ENCODE assay signal across 21 cellular contexts in the genomic region with DNA sequence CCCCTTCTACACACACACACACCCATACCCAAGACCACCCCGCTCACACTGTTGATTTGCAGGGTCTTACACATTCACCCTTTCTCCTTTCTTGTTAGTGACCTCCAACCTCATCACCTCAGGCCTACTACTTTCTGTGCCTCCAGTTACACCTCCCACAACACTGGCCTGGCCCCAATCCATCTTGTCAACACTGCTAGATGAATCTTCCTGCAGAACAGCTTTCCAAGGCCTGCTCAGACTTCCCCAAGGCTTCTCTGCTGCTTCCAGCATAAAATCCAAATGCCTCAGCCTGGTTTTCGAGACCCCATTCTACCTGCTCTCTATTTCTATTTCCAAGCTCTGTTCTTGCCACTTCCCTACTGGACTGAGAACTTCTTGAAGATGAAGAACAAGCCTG.
A peak's percentile ranks its signal among the peaks of the same experiment; 100 is the strongest.
DNase-seq lines count a peak whose midpoint lies in the region; ATAC-seq, FAIRE-seq and TF ChIP-seq lines count a peak whose summit lies in the region.
"Had no signal": no experiment of that assay in that cellular context is flagged by ENCODE, and none has a peak within 500 bp of the region (broad histone marks: within the 10 kb centered on the region; RNA-seq: fewer than 3 reads in every experiment).

No MANE protein-coding gene starts in this region.

- 58% methylated on average over 2 of the region's 2 CpGs for WGBS in A549 (ENCODE audit: missing lambda C conversion rate)
- no CpG with 5 or more reads among the region's 2 CpGs for WGBS in neuronal stem cell (ENCODE audit: extremely low coverage in 2 of 2, insufficient read length in 2 of 2, insufficient replicate concordance in 1 of 2), 2 donors

- H3K27ac ChIP-seq in A549 (no peak overlapping the region), HUES6 (ENCODE audit: low read depth, low read length) (no peak overlapping the region), iPS-20b (ENCODE audit: low read length) (no peak overlapping the region), neuronal stem cell (replicated peaks; ENCODE audit: low read length) (peak overlapping the region; percentile 17)
- H3K27ac ChIP-seq: KMS-11, PC-9, RWPE1 had no signal

- no peak for TF ChIP-seq POLR2A in A549 (IDR thresholded peaks at IDR 0.05; ENCODE audit: low read length)

- no peak overlapping the region for H3K27ac Mint-ChIP-seq in osteocyte (ENCODE audit: unreplicated experiment)

- no peak overlapping the region for H2BK5ac ChIP-seq in neuronal stem cell (ENCODE audit: low read length)

- H2BK12ac ChIP-seq in neuronal stem cell (ENCODE audit: low read length) = no peak overlapping the region

- no peaks in the 10 kb centered on the region for H3K9me3 ChIP-seq in A549
- H3K9me3 ChIP-seq in HUES6 (ENCODE audit: control insufficient read depth, insufficient read depth, low read depth, low read length) = peaks cover 22% of the 10 kb centered on the region
- H3K9me3 ChIP-seq in iPS-20b (ENCODE audit: insufficient read depth, low read depth, low read length) = no peaks in the 10 kb centered on the region; the same call in 1 of the 2 replicates
- H3K9me3 ChIP-seq in neuronal stem cell (replicated peaks in 1 of 2; ENCODE audit: control insufficient read depth in 2 of 2, insufficient read depth in 1 of 2, low read depth in 1 of 2, low read length in 2 of 2) = peaks cover 0 to 20% of the 10 kb centered on the region in 2 donors

- no peak overlapping the region for H3K23ac ChIP-seq in neuronal stem cell (ENCODE audit: low read depth, low read length, poor library complexity)

- no peak overlapping the region for H3K4ac ChIP-seq in neuronal stem cell (ENCODE audit: low read length)

- H3K27me3 Mint-ChIP-seq in osteocyte (ENCODE audit: unreplicated experiment) = no peaks in the 10 kb centered on the region
- H3K27me3 Mint-ChIP-seq: CD4-positive, alpha-beta memory T cell had no signal

- H3K36me3 ChIP-seq in HUES6 (ENCODE audit: control insufficient read depth, insufficient read depth, low read length) (no peaks in the 10 kb centered on the region), iPS-20b (ENCODE audit: insufficient read depth, low read depth, low read length) (no peaks in the 10 kb centered on the region), neuronal stem cell (replicated peaks in 1 of 2; ENCODE audit: control insufficient read depth in 2 of 2, insufficient read depth in 2 of 2, low read length in 2 of 2) (no peaks in the 10 kb centered on the region)

- CTCF ChIA-PET in A549 (lab: Yijun Ruan, JAX) (interaction anchor here (4.3 kb wide), 1 partner anchor 8 kb away, joined by 20 read pairs; no protein-coding TSS in a partner anchor), GM10248 (lab: Yijun Ruan, JAX) (interaction anchor here (3.7 kb wide), 1 partner anchor 8 kb away, joined by 15 read pairs; no protein-coding TSS in a partner anchor)

- H3K79me1 ChIP-seq in neuronal stem cell (ENCODE audit: low read depth, low read length) = peaks cover 2% of the 10 kb centered on the region

- no peak for TF ChIP-seq RAD21 in A549 (conservative IDR thresholded peaks at IDR 0.05 in 1 of 2, IDR thresholded peaks at IDR 0.05 in 1 of 2)

- no peak overlapping the region for H4K8ac ChIP-seq in neuronal stem cell (ENCODE audit: low read depth, low read length)

- no peak for DNase-seq in A549 (ENCODE audit: low read depth in 1 of 2, low spot score in 1 of 2)
- no peak for DNase-seq in neuronal stem cell (ENCODE audit: low spot score)
- DNase-seq in AG20443 (ENCODE audit: low spot score) = no peak
- DNase-seq in activated CD4-positive, alpha-beta T cell treated with anti-CD3 and anti-CD28 coated beads for 48 hours = no peak
- no peak for DNase-seq in osteocyte (ENCODE audit: extremely low spot score, unreplicated experiment)
- no peak for DNase-seq in GM10248 (ENCODE audit: extremely low spot score)
- DNase-seq: 8988T; Calu3; CD4-positive, alpha-beta memory T cell; H7; MV-4-11; NCI-H1417; NCI-H187; NCI-H2227 treated with DMSO at 0.1 percent for 48 hours; NCI-H524; PC-9 had no signal

- peaks cover 32% of the 10 kb centered on the region for H3K4me1 Mint-ChIP-seq in osteocyte (ENCODE audit: unreplicated experiment)

- H3K4me2 ChIP-seq in A549 = no peak overlapping the region
- H3K4me2 ChIP-seq in neuronal stem cell (ENCODE audit: insufficient read depth, low read length, poor library complexity, severe bottlenecking) = no peak overlapping the region
- H3K4me2 ChIP-seq: KMS-11, PC-9 had no signal

- H3K27me3 ChIP-seq in HUES6 (ENCODE audit: control insufficient read depth, insufficient read depth, low read length) (no peaks in the 10 kb centered on the region), iPS-20b (ENCODE audit: insufficient read depth, low read length) (no peaks in the 10 kb centered on the region), neuronal stem cell (ENCODE audit: control insufficient read depth in 3 of 3, insufficient read depth in 3 of 3, low read depth in 1 of 3, low read length in 3 of 3) (no peaks in the 10 kb centered on the region)

- no peak overlapping the region for H2BK120ac ChIP-seq in neuronal stem cell (ENCODE audit: low read depth, low read length)

- H2AFZ ChIP-seq in neuronal stem cell (ENCODE audit: low read length) = no peak overlapping the region
- H2AFZ ChIP-seq: PC-9 had no signal

- H3K4me3 ChIP-seq in A549 = no peak overlapping the region
- peak overlapping the region; percentile 16; the same call in 1 of the 2 replicates for H3K4me3 ChIP-seq in HUES6 (ENCODE audit: low read depth, low read length)
- H3K4me3 ChIP-seq in iPS-20b (ENCODE audit: low read length) = 0 out of 2 replicates have a peak overlapping the region, but pooled peaks have one; percentile 14
- H3K4me3 ChIP-seq in neuronal stem cell (ENCODE audit: low read length in 2 of 2) = no peak overlapping the region
- H3K4me3 ChIP-seq: PC-9 had no signal

- ATAC-seq in A549 = no peak

- TF ChIP-seq EP300 in A549 (IDR thresholded peaks at IDR 0.05) = no peak

- H3K18ac ChIP-seq in neuronal stem cell (ENCODE audit: low read length) = no peak overlapping the region

- H3K9ac ChIP-seq in HUES6 (ENCODE audit: low read length) (no peak overlapping the region), iPS-20b (ENCODE audit: low read depth, low read length) (no peak overlapping the region), neuronal stem cell (ENCODE audit: low read depth, low read length, poor library complexity) (no peak overlapping the region)
- H3K9ac ChIP-seq: KMS-11 had no signal

- POLR2A ChIA-PET in A549 (lab: Yijun Ruan, JAX) = no interaction called here
- POLR2A ChIA-PET in GM10248 (lab: Yijun Ruan, JAX) = no interaction called here

- H4K91ac ChIP-seq in neuronal stem cell (ENCODE audit: low read depth, low read length, poor library complexity) = no peak overlapping the region

- H2BK15ac ChIP-seq in neuronal stem cell (ENCODE audit: low read length) = no peak overlapping the region

- no peak overlapping the region for H2AK5ac ChIP-seq in neuronal stem cell (ENCODE audit: low read depth, low read length)

- TF ChIP-seq CTCF in A549 (IDR thresholded peaks at IDR 0.05) = no peak
- TF ChIP-seq CTCF in osteocyte (IDR thresholded peaks at IDR 0.05) = no peak
- no peak for TF ChIP-seq CTCF in GM10248 (IDR thresholded peaks at IDR 0.05; ENCODE audit: control extremely low read depth, extremely low read depth, low read depth, missing control alignments)

- no peaks in the 10 kb centered on the region for H3K36me3 Mint-ChIP-seq in osteocyte (ENCODE audit: unreplicated experiment)
- H3K36me3 Mint-ChIP-seq: CD4-positive, alpha-beta memory T cell had no signal

- H3K9me3 Mint-ChIP-seq in osteocyte (ENCODE audit: unreplicated experiment) = peaks cover 15% of the 10 kb centered on the region
- H3K9me3 Mint-ChIP-seq: CD4-positive, alpha-beta memory T cell had no signal

- H3K14ac ChIP-seq in neuronal stem cell (ENCODE audit: low read length) = no peak overlapping the region

- H3K4me1 ChIP-seq in A549 (no peaks in the 10 kb centered on the region), HUES6 (ENCODE audit: control insufficient read depth, insufficient read depth, low read length) (peaks cover 53% of the 10 kb centered on the region), iPS-20b (ENCODE audit: insufficient read depth, low read length) (peaks cover 17% of the 10 kb centered on the region), neuronal stem cell (ENCODE audit: control insufficient read depth in 2 of 2, insufficient read depth in 1 of 2, low read depth in 1 of 2, low read length in 2 of 2) (peaks cover 3 to 20% of the 10 kb centered on the region in 2 donors)

- H3K4me3 Mint-ChIP-seq in osteocyte (ENCODE audit: unreplicated experiment) = no peak overlapping the region
- H3K4me3 Mint-ChIP-seq: CD4-positive, alpha-beta memory T cell had no signal

- peak; percentile 72 for FAIRE-seq in A549 (lab: Jason Lieb, UNC)
- FAIRE-seq: GM12891 had no signal

TF ChIP-seq in A549, 52 proteins besides CTCF, POLR2A, EP300 and RAD21:
- no peak for TF ChIP-seq POLR2AphosphoS2 (conservative IDR thresholded peaks at IDR 0.05; ENCODE audit: low read length)

Comparison
In these comparisons a context has a peak if more than half of its experiments do, and no peak if none do; other contexts are left out.
1. H3K4me3 ChIP-seq: peak in HUES6 (single experiment) and iPS-20b (single experiment); none in A549 (single experiment) and neuronal stem cell (0 of 2).